Comparison of ENCODE assay signal across 9 cellular contexts in the genomic region with DNA sequence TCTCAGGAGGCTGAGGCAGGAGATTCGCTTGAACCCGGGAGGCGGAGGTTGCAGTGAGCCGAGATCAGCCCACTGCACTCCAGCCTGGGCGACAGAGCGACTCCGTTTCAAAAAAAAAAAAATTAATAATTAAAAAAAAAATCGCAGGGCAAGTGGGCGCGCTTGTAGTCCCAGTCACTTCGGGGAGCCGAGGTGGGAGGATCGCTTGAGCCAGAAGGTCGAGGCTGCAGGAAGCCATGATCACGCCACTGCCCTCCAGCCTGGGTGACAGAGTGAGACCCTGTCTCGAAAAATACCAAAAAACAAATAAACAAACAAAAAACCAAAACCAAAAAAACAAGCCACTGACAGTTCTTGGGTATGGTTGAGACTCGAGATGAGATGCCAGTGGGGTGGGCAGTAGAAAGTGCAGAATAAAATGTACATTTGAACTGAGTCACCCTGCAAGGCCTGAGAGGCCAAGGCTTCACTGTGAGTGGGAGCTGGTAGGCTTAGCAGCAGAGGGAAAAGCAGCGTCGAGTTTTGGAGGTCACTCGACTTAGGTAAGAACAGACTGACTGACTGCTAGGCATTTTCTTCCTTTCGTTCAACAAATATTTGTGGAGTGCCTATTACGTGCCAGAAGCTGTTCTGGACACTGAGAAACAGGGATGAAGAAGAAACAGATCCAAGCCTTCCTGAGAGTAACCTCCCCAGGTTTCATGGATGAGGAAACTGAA. TPM values are rescaled to one million over a fixed set of nuclear protein-coding genes. Genes with fewer than 3 reads are reported as not detected.
DNase-seq lines count a peak whose midpoint lies in the region; ATAC-seq, FAIRE-seq and TF ChIP-seq lines count a peak whose summit lies in the region.
"Had no signal": no experiment of that assay in that cellular context is flagged by ENCODE, and none has a peak within 500 bp of the region (broad histone marks: within the 10 kb centered on the region; RNA-seq: fewer than 3 reads in every experiment).

No MANE protein-coding gene starts in this region.

- intact Hi-C loops in vagina (cut with DNase I) = loop anchor here (2.0 kb wide), 1 partner anchor 71 kb away; the partner anchor contains the start of genes GTF2H1 and HPS5

- TF ChIP-seq CTCF in bronchial epithelial cell (IDR thresholded peaks at IDR 0.05; ENCODE audit: insufficient read depth, low read length, severe bottlenecking) (no peak), vagina (IDR thresholded peaks at IDR 0.05) (no peak)

- H3K9ac ChIP-seq in muscle layer of colon (ENCODE audit: low read length) = peak overlapping the region; percentile 68

- DNase-seq in MG63 (no peak), bronchial epithelial cell (ENCODE audit: low read depth) (no peak), vagina (ENCODE audit: extremely low spot score in 2 of 2) (no peak), left lobe of liver (ENCODE audit: low spot score) (no peak), NCI-H446 treated with DMSO at 0.1 percent for 48 hours (lab: John Stamatoyannopoulos, UW) (no peak)

- H3K4me3 ChIP-seq in MG63 (peak overlapping the region; percentile 94), bronchial epithelial cell (ENCODE audit: low read depth, low read length) (peak overlapping the region; percentile 96), muscle layer of colon (ENCODE audit: low read depth in 1 of 2, low read length in 2 of 2) (peak overlapping the region in 1 of 2 donors; percentile 54), vagina (peak overlapping the region; percentile 93 to 94)

- H3K9me3 ChIP-seq in MG63 = no peaks in the 10 kb centered on the region
- no peaks in the 10 kb centered on the region for H3K9me3 ChIP-seq in muscle layer of colon (ENCODE audit: low read length)
- no peaks in the 10 kb centered on the region for H3K9me3 ChIP-seq in vagina

- H3K27me3 ChIP-seq in MG63 (no peaks in the 10 kb centered on the region), bronchial epithelial cell (ENCODE audit: control insufficient read depth, insufficient read depth, low read length) (no peaks in the 10 kb centered on the region), muscle layer of colon (ENCODE audit: control insufficient read depth in 1 of 2, insufficient read depth in 2 of 2, low read length in 2 of 2) (no peaks in the 10 kb centered on the region), vagina (no peaks in the 10 kb centered on the region)

- TF ChIP-seq POLR2A in vagina (IDR thresholded peaks at IDR 0.05) = no peak

- no peak for FAIRE-seq in bronchial epithelial cell (lab: Jason Lieb, UNC)

- peaks cover 12% of the 10 kb centered on the region for H3K4me1 ChIP-seq in muscle layer of colon (ENCODE audit: insufficient read depth, low read length)
- peaks cover 7% of the 10 kb centered on the region for H3K4me1 ChIP-seq in vagina

- ATAC-seq in GM19035 (IDR thresholded peaks at IDR 0.05; ENCODE audit: unreplicated experiment) (peak; percentile 0), HG03460 (IDR thresholded peaks at IDR 0.05; ENCODE audit: unreplicated experiment) (no peak), left lobe of liver (no peak)

- H3K36me3 ChIP-seq in MG63 (peaks cover 35% of the 10 kb centered on the region), bronchial epithelial cell (ENCODE audit: control insufficient read depth, insufficient read depth, low read length) (peaks cover 11% of the 10 kb centered on the region), muscle layer of colon (ENCODE audit: insufficient read depth, low read length) (peaks cover 18% of the 10 kb centered on the region), vagina (peaks cover 7 to 23% of the 10 kb centered on the region in 2 donors)

- H3K27ac ChIP-seq in muscle layer of colon (ENCODE audit: low read depth, low read length) (peak overlapping the region; percentile 98), vagina (peak overlapping the region; percentile 90)

RNA-seq across cellular contexts. Expression of gene LDHA, which starts 0.6 kb away (rescaled TPM):
- total RNA-seq in MG63 (2014; rRNA removed; shearing (Covaris generic); ENCODE audit: low replicate concordance) = 319 TPM in 2 replicates
- total RNA-seq in bronchial epithelial cell = 898 and 1,075 TPM in 2 replicates
- 461 TPM for total RNA-seq in vagina
- 450 TPM for total RNA-seq in left lobe of liver

RNA-seq across cellular contexts. Expression of gene LDHC, which starts 18.4 kb away (rescaled TPM):
- total RNA-seq in MG63 (2014; rRNA removed; shearing (Covaris generic); ENCODE audit: low replicate concordance) = 1.2 TPM in 1 of 2 replicates, not detected in the other
- total RNA-seq in bronchial epithelial cell (0.26 and 1.7 TPM in 2 replicates), vagina (not detected), left lobe of liver (not detected)
- total RNA-seq: T-helper 2 cell treated with Interferon-gamma antibody and Interleukin-4, amounts not matched to agents 100 ng/mL and 5 ng/mL, for 36 hours had no signal
